ENCODE assay signal across 1 cellular context in the genomic region with DNA sequence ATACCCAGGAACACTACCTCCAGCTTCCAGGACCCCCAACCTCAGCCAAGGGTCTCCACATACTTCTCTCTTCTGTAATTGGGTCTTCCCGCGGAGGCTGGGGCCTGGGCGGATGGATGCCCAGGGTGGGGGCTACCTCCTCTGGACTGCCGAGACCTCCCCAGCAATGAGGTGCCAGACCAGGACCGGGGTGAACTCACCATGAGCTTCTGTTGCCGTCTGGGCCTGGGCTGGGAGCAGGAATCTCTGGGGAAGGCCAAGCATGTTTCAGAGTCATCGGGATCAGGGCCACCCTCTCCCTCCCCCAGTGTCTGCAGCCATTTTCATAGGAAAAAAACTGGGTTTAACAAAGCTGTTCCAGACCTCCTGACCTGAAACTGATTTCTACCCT.
TF ChIP-seq lines count a peak whose summit lies in the region.

No MANE protein-coding gene starts in this region.

TF ChIP-seq in HepG2, 621 proteins besides CTCF, POLR2A, EP300 and RAD21:
- no peak for TF ChIP-seq TCF7 (IDR thresholded peaks at IDR 0.05; ENCODE audit: low read depth)
- TF ChIP-seq, protein P1, sequence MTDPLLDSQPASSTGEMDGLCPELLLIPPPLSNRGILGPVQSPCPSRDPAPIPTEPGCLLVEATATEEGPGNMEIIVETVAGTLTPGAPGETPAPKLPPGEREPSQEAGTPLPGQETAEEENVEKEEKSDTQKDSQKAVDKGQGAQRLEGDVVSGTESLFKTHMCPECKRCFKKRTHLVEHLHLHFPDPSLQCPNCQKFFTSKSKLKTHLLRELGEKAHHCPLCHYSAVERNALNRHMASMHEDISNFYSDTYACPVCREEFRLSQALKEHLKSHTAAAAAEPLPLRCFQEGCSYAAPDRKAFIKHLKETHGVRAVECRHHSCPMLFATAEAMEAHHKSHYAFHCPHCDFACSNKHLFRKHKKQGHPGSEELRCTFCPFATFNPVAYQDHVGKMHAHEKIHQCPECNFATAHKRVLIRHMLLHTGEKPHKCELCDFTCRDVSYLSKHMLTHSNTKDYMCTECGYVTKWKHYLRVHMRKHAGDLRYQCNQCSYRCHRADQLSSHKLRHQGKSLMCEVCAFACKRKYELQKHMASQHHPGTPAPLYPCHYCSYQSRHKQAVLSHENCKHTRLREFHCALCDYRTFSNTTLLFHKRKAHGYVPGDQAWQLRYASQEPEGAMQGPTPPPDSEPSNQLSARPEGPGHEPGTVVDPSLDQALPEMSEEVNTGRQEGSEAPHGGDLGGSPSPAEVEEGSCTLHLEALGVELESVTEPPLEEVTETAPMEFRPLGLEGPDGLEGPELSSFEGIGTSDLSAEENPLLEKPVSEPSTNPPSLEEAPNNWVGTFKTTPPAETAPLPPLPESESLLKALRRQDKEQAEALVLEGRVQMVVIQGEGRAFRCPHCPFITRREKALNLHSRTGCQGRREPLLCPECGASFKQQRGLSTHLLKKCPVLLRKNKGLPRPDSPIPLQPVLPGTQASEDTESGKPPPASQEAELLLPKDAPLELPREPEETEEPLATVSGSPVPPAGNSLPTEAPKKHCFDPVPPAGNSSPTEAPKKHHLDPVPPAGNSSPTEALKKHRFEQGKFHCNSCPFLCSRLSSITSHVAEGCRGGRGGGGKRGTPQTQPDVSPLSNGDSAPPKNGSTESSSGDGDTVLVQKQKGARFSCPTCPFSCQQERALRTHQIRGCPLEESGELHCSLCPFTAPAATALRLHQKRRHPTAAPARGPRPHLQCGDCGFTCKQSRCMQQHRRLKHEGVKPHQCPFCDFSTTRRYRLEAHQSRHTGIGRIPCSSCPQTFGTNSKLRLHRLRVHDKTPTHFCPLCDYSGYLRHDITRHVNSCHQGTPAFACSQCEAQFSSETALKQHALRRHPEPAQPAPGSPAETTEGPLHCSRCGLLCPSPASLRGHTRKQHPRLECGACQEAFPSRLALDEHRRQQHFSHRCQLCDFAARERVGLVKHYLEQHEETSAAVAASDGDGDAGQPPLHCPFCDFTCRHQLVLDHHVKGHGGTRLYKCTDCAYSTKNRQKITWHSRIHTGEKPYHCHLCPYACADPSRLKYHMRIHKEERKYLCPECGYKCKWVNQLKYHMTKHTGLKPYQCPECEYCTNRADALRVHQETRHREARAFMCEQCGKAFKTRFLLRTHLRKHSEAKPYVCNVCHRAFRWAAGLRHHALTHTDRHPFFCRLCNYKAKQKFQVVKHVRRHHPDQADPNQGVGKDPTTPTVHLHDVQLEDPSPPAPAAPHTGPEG (CRISPR knock-in tag; IDR thresholded peaks at IDR 0.05), result 0 out of 2 replicates have a peak, but pooled peaks have one; percentile 14
- TF ChIP-seq KAT2B (IDR thresholded peaks at IDR 0.05; ENCODE audit: borderline replicate concordance, low read depth, low read length), result no peak
- no peak for TF ChIP-seq KLF15 (CRISPR knock-in tag; IDR thresholded peaks at IDR 0.05; ENCODE audit: borderline replicate concordance)
